Comparison of ENCODE assay signal across 1 cellular context in the genomic region with DNA sequence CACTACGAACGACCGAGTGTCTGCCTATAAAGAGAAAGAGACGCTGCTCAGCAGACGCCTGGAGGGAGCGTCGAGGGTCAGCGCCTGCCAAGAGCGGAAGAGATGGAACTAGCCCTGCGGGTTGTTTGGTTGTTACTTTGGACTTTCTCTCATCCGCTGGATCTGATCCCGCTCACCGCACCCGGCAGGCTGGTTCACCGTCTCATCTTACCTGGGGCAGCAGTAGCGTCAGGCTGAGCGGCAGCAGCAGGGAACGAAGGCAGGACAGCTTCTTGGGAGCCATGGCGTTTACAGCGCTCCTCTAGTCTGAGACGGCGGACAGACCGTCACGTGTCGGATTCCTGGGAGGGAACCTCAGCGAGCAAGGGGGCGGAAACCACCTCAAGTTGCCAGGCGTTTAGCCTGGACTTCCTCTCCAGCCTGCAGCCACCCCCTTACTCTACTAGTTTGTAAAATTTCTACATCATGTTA.
A peak's percentile ranks its signal among the peaks of the same experiment; 100 is the strongest.
TF ChIP-seq lines count a peak whose summit lies in the region.

No MANE protein-coding gene starts in this region.

TF ChIP-seq in WTC11, 78 proteins besides CTCF, POLR2A, EP300 and RAD21:
- TF ChIP-seq SMAD3 (CRISPR knock-in tag; IDR thresholded peaks at IDR 0.05; ENCODE audit: borderline replicate concordance): no peak
- TF ChIP-seq, protein P1, sequence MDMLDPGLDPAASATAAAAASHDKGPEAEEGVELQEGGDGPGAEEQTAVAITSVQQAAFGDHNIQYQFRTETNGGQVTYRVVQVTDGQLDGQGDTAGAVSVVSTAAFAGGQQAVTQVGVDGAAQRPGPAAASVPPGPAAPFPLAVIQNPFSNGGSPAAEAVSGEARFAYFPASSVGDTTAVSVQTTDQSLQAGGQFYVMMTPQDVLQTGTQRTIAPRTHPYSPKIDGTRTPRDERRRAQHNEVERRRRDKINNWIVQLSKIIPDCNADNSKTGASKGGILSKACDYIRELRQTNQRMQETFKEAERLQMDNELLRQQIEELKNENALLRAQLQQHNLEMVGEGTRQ (CRISPR knock-in tag; IDR thresholded peaks at IDR 0.05): peak; percentile 44
TF ChIP-seq in WTC11: peak in this region for 1.
